Comparison of ENCODE assay signal across 10 cellular contexts in the genomic region with DNA sequence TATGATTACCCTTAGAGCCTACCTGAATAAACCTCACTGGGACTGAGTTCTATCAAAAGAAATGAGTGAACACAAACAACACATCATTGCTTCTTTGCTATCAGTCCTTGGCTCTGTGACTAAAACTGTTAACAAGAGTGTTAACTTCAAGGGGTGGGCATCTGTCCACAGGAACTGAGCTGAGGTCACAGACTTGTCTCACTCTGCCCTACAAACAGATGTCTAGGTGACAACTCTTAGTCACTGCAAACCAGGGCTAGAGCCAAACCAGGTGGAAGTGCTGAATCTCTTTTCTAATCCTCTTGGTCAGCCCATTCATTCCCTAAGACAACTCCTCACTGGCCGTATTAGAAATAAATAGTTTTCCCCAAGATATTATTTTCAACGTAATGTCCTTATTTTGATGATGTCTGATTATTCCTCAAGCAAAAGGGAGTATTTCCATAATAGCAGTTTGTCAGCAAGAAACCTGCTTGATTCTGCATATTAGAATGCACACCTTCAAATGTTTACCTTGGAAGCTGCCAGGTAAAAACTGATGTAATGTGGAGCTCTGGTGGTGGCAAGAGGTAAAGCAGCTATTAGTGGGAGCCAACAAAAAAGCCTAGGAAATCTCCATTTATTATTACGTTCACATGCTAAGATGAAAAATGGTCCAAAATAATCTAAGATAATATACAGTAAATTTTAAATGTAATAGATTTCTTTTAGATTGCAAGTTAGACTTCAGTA. TPM values are rescaled to one million over a fixed set of nuclear protein-coding genes. Genes with fewer than 3 reads are reported as not detected.
DNase-seq lines count a peak whose midpoint lies in the region; ATAC-seq, FAIRE-seq and TF ChIP-seq lines count a peak whose summit lies in the region.
"Had no signal": no experiment of that assay in that cellular context is flagged by ENCODE, and none has a peak within 500 bp of the region (broad histone marks: within the 10 kb centered on the region; RNA-seq: fewer than 3 reads in every experiment).

No MANE protein-coding gene starts in this region.

- H3K4me2 ChIP-seq in MM.1S (ENCODE audit: low read depth, low read length): no peak overlapping the region

- no peak for FAIRE-seq in small intestine (lab: Jason Lieb, UNC)

- H3K36me3 ChIP-seq in MM.1S (replicated peaks; ENCODE audit: insufficient read depth, low read length): no peaks in the 10 kb centered on the region
- H3K36me3 ChIP-seq in small intestine (ENCODE audit: control insufficient read depth in 2 of 2, insufficient read depth in 2 of 2, low read length in 2 of 2): no peaks in the 10 kb centered on the region

- no peak overlapping the region for H3K9ac ChIP-seq in MM.1S (ENCODE audit: low read length)

- H2AFZ ChIP-seq in MM.1S (ENCODE audit: low read length): no peak overlapping the region

- TF ChIP-seq CTCF in MM.1S (IDR thresholded peaks at IDR 0.05; ENCODE audit: low read length): peak; percentile 70

- H3K4me1 ChIP-seq in MM.1S (ENCODE audit: low read length) (peaks cover 10% of the 10 kb centered on the region; the same call in 1 of the 2 replicates), small intestine (ENCODE audit: control insufficient read depth in 2 of 2, insufficient read depth in 1 of 2, low read depth in 1 of 2, low read length in 1 of 2) (no peaks in the 10 kb centered on the region)

- H3K9me2 ChIP-seq in MM.1S (replicated peaks; ENCODE audit: insufficient read depth, low read length): no peaks in the 10 kb centered on the region

- no peak overlapping the region for H3K4me3 ChIP-seq in MM.1S (ENCODE audit: low read length)
- no peak overlapping the region for H3K4me3 ChIP-seq in small intestine (ENCODE audit: low read depth in 1 of 2, low read length in 2 of 2)

- H3K27ac ChIP-seq in MM.1S (ENCODE audit: low read length) (no peak overlapping the region), small intestine (ENCODE audit: low read depth in 1 of 2, low read length in 1 of 2) (no peak overlapping the region)

- no peak for ATAC-seq in HG02840 (IDR thresholded peaks at IDR 0.05; ENCODE audit: low FRiP score, unreplicated experiment)
- ATAC-seq: naive thymus-derived CD4-positive, alpha-beta T cell had no signal

- WGBS in small intestine, 3 donors: 46 to 52% (median 49%) methylated on average over 3 of the region's 3 CpGs

- H3K9me3 ChIP-seq in MM.1S (replicated peaks; ENCODE audit: insufficient read depth, low read length) (no peaks in the 10 kb centered on the region), small intestine (ENCODE audit: control insufficient read depth, low read depth) (no peaks in the 10 kb centered on the region)

- peaks cover 5% of the 10 kb centered on the region; the same call in 1 of the 2 replicates for H3F3A ChIP-seq in MM.1S (ENCODE audit: insufficient read depth, low read length)

- 0 out of 2 replicates have a peak, but pooled peaks cover 4% of the 10 kb centered on the region for H3K27me3 ChIP-seq in MM.1S (replicated peaks; ENCODE audit: insufficient read depth, low read length)
- H3K27me3 ChIP-seq in small intestine (ENCODE audit: control insufficient read depth in 2 of 2, insufficient read depth in 2 of 2, low read length in 2 of 2): peaks cover 0 to 23% of the 10 kb centered on the region in 2 donors

- no peaks in the 10 kb centered on the region for H4K20me1 ChIP-seq in MM.1S (ENCODE audit: insufficient read depth, low read length)

- peak; percentile 7 for DNase-seq in NCI-H2171 treated with DMSO at 0.1 percent for 48 hours (lab: John Stamatoyannopoulos, UW)
- DNase-seq in NCI-H2171 (lab: John Stamatoyannopoulos, UW): no peak
- peak; percentile 51 for DNase-seq in MM.1S
- peak; percentile 4 to 38 for DNase-seq in dermis microvascular lymphatic vessel endothelial cell (ENCODE audit: low read depth in 2 of 2)
- DNase-seq in small intestine: peak; percentile 27
- DNase-seq in SK-N-DZ (ENCODE audit: low spot score): no peak
- DNase-seq in hypothalamus (lab: John Stamatoyannopoulos, UW): no peak

- H3K79me2 ChIP-seq in MM.1S (ENCODE audit: low read length): no peaks in the 10 kb centered on the region

RNA-seq across cellular contexts. Expression of a gene that starts 4.0 kb away (rescaled TPM):
- total RNA-seq in dermis microvascular lymphatic vessel endothelial cell: 0.13 TPM in 2 replicates
- polyA plus RNA-seq in small intestine: 1 to 10 TPM in 2 of 3 donors, under 1 TPM in 1; 0.24 to 6.2 (median 4.5) TPM
- polyA plus RNA-seq in SK-N-DZ (2014; cell fraction: cytosol; rRNA removed): 0.01 TPM in 1 of 2 replicates, not detected in the other
- polyA plus RNA-seq in SK-N-DZ (2014; cell fraction: nucleus; rRNA removed): 0.01 TPM in 1 of 2 replicates, not detected in the other
- total RNA-seq: activated naive CD4-positive, alpha-beta T cell treated with anti-CD3 and anti-CD28 coated beads, Interleukin-2, amount 50 U/mL, for 72 hours had no signal

Comparison
In these comparisons a context has a peak if more than half of its experiments do, and no peak if none do; other contexts are left out.
1. DNase-seq: peak in NCI-H2171 treated with DMSO at 0.1 percent for 48 hours (single experiment), MM.1S (single experiment), dermis microvascular lymphatic vessel endothelial cell (2 of 2) and small intestine (single experiment); none in NCI-H2171 (single experiment), SK-N-DZ (single experiment) and hypothalamus (0 of 51).